34 cellular contexts compared by ENCODE assay signal in the genomic region with DNA sequence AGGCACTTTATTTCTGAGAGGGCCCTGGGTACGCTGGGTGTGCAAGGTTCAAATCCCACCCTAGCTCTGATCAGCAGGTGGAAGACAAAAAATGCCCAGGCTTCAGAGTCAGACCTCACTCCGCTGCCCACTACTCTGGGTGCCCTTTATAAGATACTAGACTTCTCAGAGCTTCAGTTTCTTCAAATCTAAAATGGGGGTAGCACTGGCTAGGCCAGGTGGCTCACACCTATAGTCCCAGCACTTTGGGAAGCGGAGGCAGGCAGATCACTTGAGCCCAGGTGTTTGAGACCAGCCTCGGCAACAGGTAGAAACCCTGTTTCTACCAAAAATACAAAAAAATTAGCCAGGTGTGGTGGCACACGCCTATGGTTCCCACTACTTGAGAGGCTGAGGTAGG. TPM values are rescaled to one million over a fixed set of nuclear protein-coding genes. Genes with fewer than 3 reads are reported as not detected.
DNase-seq lines count a peak whose midpoint lies in the region; ATAC-seq and TF ChIP-seq lines count a peak whose summit lies in the region.
"Had no signal": no experiment of that assay in that cellular context is flagged by ENCODE, and none has a peak within 500 bp of the region (broad histone marks: within the 10 kb centered on the region; RNA-seq: fewer than 3 reads in every experiment).

No MANE protein-coding gene starts in this region.

- H3K4me1 Mint-ChIP-seq in activated T-cell treated with anti-CD3 and anti-CD28 coated beads, Interleukin-2, amount 50 U/mL, for 4 hours (ENCODE audit: low read depth): peaks cover 45% of the 10 kb centered on the region
- peaks cover 57% of the 10 kb centered on the region for H3K4me1 Mint-ChIP-seq in activated T-cell treated with anti-CD3 and anti-CD28 coated beads, Interleukin-2, amount 50 U/mL, for 24 hours (ENCODE audit: low read depth)
- H3K4me1 Mint-ChIP-seq in WTC11: peaks cover 23% of the 10 kb centered on the region
- peaks cover 55 to 75% of the 10 kb centered on the region in 2 donors for H3K4me1 Mint-ChIP-seq in immature natural killer cell
- peaks cover 11% of the 10 kb centered on the region for H3K4me1 Mint-ChIP-seq in progenitor cell of endocrine pancreas (ENCODE audit: low read depth)

- peak overlapping the region; percentile 29 for H3K4me3 Mint-ChIP-seq in activated T-cell treated with anti-CD3 and anti-CD28 coated beads, Interleukin-2, amount 50 U/mL, for 4 hours
- no peak overlapping the region for H3K4me3 Mint-ChIP-seq in activated T-cell treated with anti-CD3 and anti-CD28 coated beads, Interleukin-2, amount 50 U/mL, for 24 hours
- peak overlapping the region; percentile 30; the same call in 1 of the 2 replicates for H3K4me3 Mint-ChIP-seq in WTC11
- peak overlapping the region; percentile 10 to 89 (median 38) for H3K4me3 Mint-ChIP-seq in immature natural killer cell
- peak overlapping the region; percentile 16 for H3K4me3 Mint-ChIP-seq in progenitor cell of endocrine pancreas (ENCODE audit: low read depth)
- H3K4me3 Mint-ChIP-seq: activated CD4-positive, alpha-beta T cell treated with anti-CD3 and anti-CD28 coated beads for 36 hours; activated naive CD4-positive, alpha-beta T cell treated with anti-CD3 and anti-CD28 coated beads for 36 hours; memory B cell had no signal

- no peak for TF ChIP-seq CTCF in WTC11 (IDR thresholded peaks at IDR 0.05)
- no peak for TF ChIP-seq CTCF in progenitor cell of endocrine pancreas (IDR thresholded peaks at IDR 0.05; ENCODE audit: unreplicated experiment)
- TF ChIP-seq CTCF in foreskin fibroblast (IDR thresholded peaks at IDR 0.05; ENCODE audit: low read depth, low read length): no peak

- CTCF ChIA-PET in WTC11 (lab: Charles Lee): interaction anchor here (1.5 to 6.1 kb wide), 2 partner anchors 20 to 97 kb away, joined by 4 to 56 read pairs; no protein-coding TSS in a partner anchor

- POLR2A ChIA-PET in WTC11 (lab: Charles Lee): no interaction called here

- H3K27ac Mint-ChIP-seq in activated T-cell treated with anti-CD3 and anti-CD28 coated beads, Interleukin-2, amount 50 U/mL, for 24 hours: no peak overlapping the region
- H3K27ac Mint-ChIP-seq in WTC11 (no peak overlapping the region), immature natural killer cell (peak overlapping the region in 3 of 6 donors; percentile 17 to 40 (median 24)), progenitor cell of endocrine pancreas (no peak overlapping the region)
- H3K27ac Mint-ChIP-seq: activated CD4-positive, alpha-beta T cell treated with anti-CD3 and anti-CD28 coated beads for 36 hours; activated naive CD4-positive, alpha-beta T cell treated with anti-CD3 and anti-CD28 coated beads for 36 hours; memory B cell had no signal

- no peaks in the 10 kb centered on the region for H3K27me3 Mint-ChIP-seq in activated T-cell treated with anti-CD3 and anti-CD28 coated beads, Interleukin-2, amount 50 U/mL, for 4 hours (ENCODE audit: low read depth)
- H3K27me3 Mint-ChIP-seq in activated T-cell treated with anti-CD3 and anti-CD28 coated beads, Interleukin-2, amount 50 U/mL, for 24 hours: no peaks in the 10 kb centered on the region
- H3K27me3 Mint-ChIP-seq in WTC11 (ENCODE audit: low read depth) (no peaks in the 10 kb centered on the region), immature natural killer cell (ENCODE audit: low read depth in 3 of 3) (peaks cover 1 to 16% (median 6%) of the 10 kb centered on the region in 3 donors), progenitor cell of endocrine pancreas (no peaks in the 10 kb centered on the region)
- H3K27me3 Mint-ChIP-seq: activated CD4-positive, alpha-beta T cell treated with anti-CD3 and anti-CD28 coated beads for 36 hours; memory B cell had no signal

- H3K9me3 Mint-ChIP-seq in activated T-cell treated with anti-CD3 and anti-CD28 coated beads, Interleukin-2, amount 50 U/mL, for 4 hours: no peaks in the 10 kb centered on the region
- no peaks in the 10 kb centered on the region for H3K9me3 Mint-ChIP-seq in activated T-cell treated with anti-CD3 and anti-CD28 coated beads, Interleukin-2, amount 50 U/mL, for 24 hours
- H3K9me3 Mint-ChIP-seq in WTC11: peaks cover 7% of the 10 kb centered on the region; the same call in 1 of the 2 replicates
- H3K9me3 Mint-ChIP-seq in immature natural killer cell: no peaks in the 10 kb centered on the region
- peaks cover 6% of the 10 kb centered on the region for H3K9me3 Mint-ChIP-seq in progenitor cell of endocrine pancreas (ENCODE audit: low read depth)
- H3K9me3 Mint-ChIP-seq: memory B cell had no signal

- DNase-seq in activated T-cell treated with anti-CD3 and anti-CD28 coated beads, Interleukin-2, amount 50 U/mL, for 4 hours: no peak
- no peak for DNase-seq in activated T-cell treated with anti-CD3 and anti-CD28 coated beads, Interleukin-2, amount 50 U/mL, for 24 hours
- DNase-seq in WTC11 (ENCODE audit: low spot score) (no peak), immature natural killer cell (no peak), progenitor cell of endocrine pancreas (ENCODE audit: low spot score, unreplicated experiment) (no peak), MG63 (no peak), foreskin fibroblast (no peak), A172 (ENCODE audit: low spot score) (no peak)
- DNase-seq: activated CD4-positive, alpha-beta T cell treated with anti-CD3 and anti-CD28 coated beads for 36 hours; activated naive CD4-positive, alpha-beta T cell treated with anti-CD3 and anti-CD28 coated beads for 36 hours; activated T-cell treated with anti-CD3 and anti-CD28 coated beads, Interleukin-2, amount 50 U/mL, for 48 hours; amniotic stem cell; DMS153; dorsolateral prefrontal cortex; hippocampal formation; Kasumi-1; left cardiac atrium; MV-4-11; NCI-H1436 treated with DMSO at 0.1 percent for 48 hours; NCI-H2081 treated with DMSO at 0.1 percent for 48 hours; NCI-H345; NCI-H748 treated with DMSO at 0.1 percent for 48 hours; psoas muscle; SIG-M5; sigmoid colon; stimulated activated CD4-positive, alpha-beta T cell treated with anti-CD3 and anti-CD28 coated beads, Interleukin-4, amount 100 ng/mL, for 24 hours; T-helper 9 cell; tibial artery had no signal

- peaks cover 45% of the 10 kb centered on the region for H3K36me3 ChIP-seq in MG63

- H3K36me3 Mint-ChIP-seq in activated T-cell treated with anti-CD3 and anti-CD28 coated beads, Interleukin-2, amount 50 U/mL, for 4 hours (ENCODE audit: insufficient read depth): peaks cover 15% of the 10 kb centered on the region
- peaks cover 58% of the 10 kb centered on the region for H3K36me3 Mint-ChIP-seq in activated T-cell treated with anti-CD3 and anti-CD28 coated beads, Interleukin-2, amount 50 U/mL, for 24 hours (ENCODE audit: low read depth)
- H3K36me3 Mint-ChIP-seq in WTC11: peaks cover 28% of the 10 kb centered on the region
- peaks cover 14 to 22% (median 19%) of the 10 kb centered on the region in 3 donors for H3K36me3 Mint-ChIP-seq in immature natural killer cell
- H3K36me3 Mint-ChIP-seq in progenitor cell of endocrine pancreas (ENCODE audit: insufficient read depth): peaks cover 19% of the 10 kb centered on the region

- H3K9me3 ChIP-seq in MG63: peaks cover 3% of the 10 kb centered on the region; the same call in 1 of the 2 replicates
- H3K9me3 ChIP-seq: gastroesophageal sphincter, psoas muscle, sigmoid colon, tibial artery had no signal

- no peak overlapping the region for H3K4me3 ChIP-seq in MG63
- H3K4me3 ChIP-seq in foreskin fibroblast (ENCODE audit: low read depth in 1 of 2, low read length in 2 of 2): no peak overlapping the region
- H3K4me3 ChIP-seq: gastroesophageal sphincter, psoas muscle, sigmoid colon, tibial artery had no signal

- no peak for ATAC-seq in activated T-cell treated with anti-CD3 and anti-CD28 coated beads, Interleukin-2, amount 50 U/mL, for 4 hours
- ATAC-seq in WTC11: no peak
- ATAC-seq: activated CD4-positive, alpha-beta T cell treated with anti-CD3 and anti-CD28 coated beads for 36 hours; gastroesophageal sphincter; HCT116; left cardiac atrium; Panc1; psoas muscle had no signal

- no peaks in the 10 kb centered on the region for H3K27me3 ChIP-seq in MG63
- H3K27me3 ChIP-seq: dorsolateral prefrontal cortex, gastroesophageal sphincter, sigmoid colon, tibial artery had no signal

RNA-seq across cellular contexts. Expression of a gene that starts 1.7 kb away (rescaled TPM):
- 10 to 100 TPM; 75.0 to 78.8 (median 75.7) TPM for total RNA-seq in activated T-cell treated with anti-CD3 and anti-CD28 coated beads, Interleukin-2, amount 50 U/mL, for 4 hours
- 67.1 to 75.2 TPM (median 69.6 TPM) in 3 replicates for total RNA-seq in WTC11 (2021)
- 100 to 1,000 TPM in 1 of 3 donors, 10 to 100 TPM in 2; 43.3 to 104 (median 88.7) TPM for polyA plus RNA-seq in immature natural killer cell
- 43.0 and 43.6 TPM in 2 replicates for total RNA-seq in progenitor cell of endocrine pancreas
- 17.9 and 23.9 TPM in 2 replicates for total RNA-seq in MG63 (2014; rRNA removed; shearing (Covaris generic); ENCODE audit: low replicate concordance)
- total RNA-seq in A172 (2014; rRNA removed; shearing (Covaris generic)): 15.5 and 20.6 TPM in 2 replicates

RNA-seq across cellular contexts. Expression of a gene that starts 2.5 kb away (rescaled TPM):
- total RNA-seq in activated T-cell treated with anti-CD3 and anti-CD28 coated beads, Interleukin-2, amount 50 U/mL, for 4 hours: 1 to 10 TPM; 8.1 to 9.0 (median 8.3) TPM
- 4.6 to 5.5 TPM (median 5.3 TPM) in 3 replicates for total RNA-seq in WTC11 (2021)
- 10 to 100 TPM in 2 of 3 donors, 1 to 10 TPM in 1; 6.8 to 31.2 (median 10.3) TPM for polyA plus RNA-seq in immature natural killer cell
- total RNA-seq in progenitor cell of endocrine pancreas: 12.4 and 14.9 TPM in 2 replicates
- 9.3 and 15.5 TPM in 2 replicates for total RNA-seq in MG63 (2014; rRNA removed; shearing (Covaris generic); ENCODE audit: low replicate concordance)
- 4.0 and 5.1 TPM in 2 replicates for total RNA-seq in A172 (2014; rRNA removed; shearing (Covaris generic))

RNA-seq across cellular contexts. Expression of a gene that starts 22.6 kb away (rescaled TPM):
- 1 to 10 TPM in 1 of 3 donors, under 1 TPM in 2; 0.76 to 1.0 (median 0.95) TPM for total RNA-seq in activated T-cell treated with anti-CD3 and anti-CD28 coated beads, Interleukin-2, amount 50 U/mL, for 4 hours
- total RNA-seq in WTC11 (2021) (55.5 to 60.7 TPM (median 58.2 TPM) in 3 replicates), progenitor cell of endocrine pancreas (77.6 and 85.0 TPM in 2 replicates)
- under 1 TPM in 1 of 3 donors, not detected in 2; 0.04 TPM for polyA plus RNA-seq in immature natural killer cell
- total RNA-seq in MG63 (2014; rRNA removed; shearing (Covaris generic); ENCODE audit: low replicate concordance): 9.9 and 14.5 TPM in 2 replicates
- total RNA-seq in A172 (2014; rRNA removed; shearing (Covaris generic)): 6.4 and 8.0 TPM in 2 replicates

RNA-seq across cellular contexts. Expression of a gene that starts 32.0 kb away (rescaled TPM):
- total RNA-seq in activated T-cell treated with anti-CD3 and anti-CD28 coated beads, Interleukin-2, amount 50 U/mL, for 4 hours: not detected
- total RNA-seq in WTC11 (2021): not detected in 3 replicates
- polyA plus RNA-seq in immature natural killer cell: not detected
- total RNA-seq in progenitor cell of endocrine pancreas: not detected in 2 replicates
- not detected in 2 replicates for total RNA-seq in MG63 (2014; rRNA removed; shearing (Covaris generic); ENCODE audit: low replicate concordance)
- 0.12 TPM in 1 of 2 replicates, not detected in the other for total RNA-seq in A172 (2014; rRNA removed; shearing (Covaris generic))
- total RNA-seq: activated CD4-positive, alpha-beta T cell treated with anti-CD3 and anti-CD28 coated beads for 36 hours; activated CD8-positive, alpha-beta memory T cell treated with anti-CD3 and anti-CD28 coated beads for 36 hours; activated naive CD4-positive, alpha-beta T cell treated with anti-CD3 and anti-CD28 coated beads for 36 hours; chondrocyte; left cardiac atrium; psoas muscle had no signal
- polyA plus RNA-seq: psoas muscle had no signal
